In the genomic region with DNA sequence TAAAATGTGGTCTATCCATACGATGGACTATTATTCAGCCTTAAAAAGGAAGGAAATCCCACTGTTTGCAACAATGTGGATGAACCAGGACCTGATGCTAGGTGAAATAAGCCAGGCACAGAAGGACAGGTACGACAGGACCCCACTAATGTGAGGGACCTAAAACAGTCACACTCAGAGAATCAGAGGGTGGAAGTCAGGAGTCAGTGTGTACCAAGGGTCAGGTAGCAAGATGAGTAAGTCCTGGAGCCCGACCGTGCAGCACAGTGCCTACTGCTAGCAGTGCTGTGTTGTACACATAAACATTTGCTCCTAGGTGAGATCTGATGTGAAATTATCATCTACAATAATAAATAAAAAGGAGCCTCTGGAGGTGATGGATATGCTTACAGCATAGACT, we compare ENCODE assay signal across 1 cellular context.
TF ChIP-seq lines count a peak whose summit lies in the region.

No MANE protein-coding gene starts in this region.

TF ChIP-seq in GM23338, 12 proteins besides CTCF, POLR2A, EP300 and RAD21 (continued from another document):
- TF ChIP-seq, protein P1, sequence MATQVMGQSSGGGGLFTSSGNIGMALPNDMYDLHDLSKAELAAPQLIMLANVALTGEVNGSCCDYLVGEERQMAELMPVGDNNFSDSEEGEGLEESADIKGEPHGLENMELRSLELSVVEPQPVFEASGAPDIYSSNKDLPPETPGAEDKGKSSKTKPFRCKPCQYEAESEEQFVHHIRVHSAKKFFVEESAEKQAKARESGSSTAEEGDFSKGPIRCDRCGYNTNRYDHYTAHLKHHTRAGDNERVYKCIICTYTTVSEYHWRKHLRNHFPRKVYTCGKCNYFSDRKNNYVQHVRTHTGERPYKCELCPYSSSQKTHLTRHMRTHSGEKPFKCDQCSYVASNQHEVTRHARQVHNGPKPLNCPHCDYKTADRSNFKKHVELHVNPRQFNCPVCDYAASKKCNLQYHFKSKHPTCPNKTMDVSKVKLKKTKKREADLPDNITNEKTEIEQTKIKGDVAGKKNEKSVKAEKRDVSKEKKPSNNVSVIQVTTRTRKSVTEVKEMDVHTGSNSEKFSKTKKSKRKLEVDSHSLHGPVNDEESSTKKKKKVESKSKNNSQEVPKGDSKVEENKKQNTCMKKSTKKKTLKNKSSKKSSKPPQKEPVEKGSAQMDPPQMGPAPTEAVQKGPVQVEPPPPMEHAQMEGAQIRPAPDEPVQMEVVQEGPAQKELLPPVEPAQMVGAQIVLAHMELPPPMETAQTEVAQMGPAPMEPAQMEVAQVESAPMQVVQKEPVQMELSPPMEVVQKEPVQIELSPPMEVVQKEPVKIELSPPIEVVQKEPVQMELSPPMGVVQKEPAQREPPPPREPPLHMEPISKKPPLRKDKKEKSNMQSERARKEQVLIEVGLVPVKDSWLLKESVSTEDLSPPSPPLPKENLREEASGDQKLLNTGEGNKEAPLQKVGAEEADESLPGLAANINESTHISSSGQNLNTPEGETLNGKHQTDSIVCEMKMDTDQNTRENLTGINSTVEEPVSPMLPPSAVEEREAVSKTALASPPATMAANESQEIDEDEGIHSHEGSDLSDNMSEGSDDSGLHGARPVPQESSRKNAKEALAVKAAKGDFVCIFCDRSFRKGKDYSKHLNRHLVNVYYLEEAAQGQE (IDR thresholded peaks at IDR 0.05; ENCODE audit: unreplicated experiment) = no peak
- TF ChIP-seq, protein P2, sequence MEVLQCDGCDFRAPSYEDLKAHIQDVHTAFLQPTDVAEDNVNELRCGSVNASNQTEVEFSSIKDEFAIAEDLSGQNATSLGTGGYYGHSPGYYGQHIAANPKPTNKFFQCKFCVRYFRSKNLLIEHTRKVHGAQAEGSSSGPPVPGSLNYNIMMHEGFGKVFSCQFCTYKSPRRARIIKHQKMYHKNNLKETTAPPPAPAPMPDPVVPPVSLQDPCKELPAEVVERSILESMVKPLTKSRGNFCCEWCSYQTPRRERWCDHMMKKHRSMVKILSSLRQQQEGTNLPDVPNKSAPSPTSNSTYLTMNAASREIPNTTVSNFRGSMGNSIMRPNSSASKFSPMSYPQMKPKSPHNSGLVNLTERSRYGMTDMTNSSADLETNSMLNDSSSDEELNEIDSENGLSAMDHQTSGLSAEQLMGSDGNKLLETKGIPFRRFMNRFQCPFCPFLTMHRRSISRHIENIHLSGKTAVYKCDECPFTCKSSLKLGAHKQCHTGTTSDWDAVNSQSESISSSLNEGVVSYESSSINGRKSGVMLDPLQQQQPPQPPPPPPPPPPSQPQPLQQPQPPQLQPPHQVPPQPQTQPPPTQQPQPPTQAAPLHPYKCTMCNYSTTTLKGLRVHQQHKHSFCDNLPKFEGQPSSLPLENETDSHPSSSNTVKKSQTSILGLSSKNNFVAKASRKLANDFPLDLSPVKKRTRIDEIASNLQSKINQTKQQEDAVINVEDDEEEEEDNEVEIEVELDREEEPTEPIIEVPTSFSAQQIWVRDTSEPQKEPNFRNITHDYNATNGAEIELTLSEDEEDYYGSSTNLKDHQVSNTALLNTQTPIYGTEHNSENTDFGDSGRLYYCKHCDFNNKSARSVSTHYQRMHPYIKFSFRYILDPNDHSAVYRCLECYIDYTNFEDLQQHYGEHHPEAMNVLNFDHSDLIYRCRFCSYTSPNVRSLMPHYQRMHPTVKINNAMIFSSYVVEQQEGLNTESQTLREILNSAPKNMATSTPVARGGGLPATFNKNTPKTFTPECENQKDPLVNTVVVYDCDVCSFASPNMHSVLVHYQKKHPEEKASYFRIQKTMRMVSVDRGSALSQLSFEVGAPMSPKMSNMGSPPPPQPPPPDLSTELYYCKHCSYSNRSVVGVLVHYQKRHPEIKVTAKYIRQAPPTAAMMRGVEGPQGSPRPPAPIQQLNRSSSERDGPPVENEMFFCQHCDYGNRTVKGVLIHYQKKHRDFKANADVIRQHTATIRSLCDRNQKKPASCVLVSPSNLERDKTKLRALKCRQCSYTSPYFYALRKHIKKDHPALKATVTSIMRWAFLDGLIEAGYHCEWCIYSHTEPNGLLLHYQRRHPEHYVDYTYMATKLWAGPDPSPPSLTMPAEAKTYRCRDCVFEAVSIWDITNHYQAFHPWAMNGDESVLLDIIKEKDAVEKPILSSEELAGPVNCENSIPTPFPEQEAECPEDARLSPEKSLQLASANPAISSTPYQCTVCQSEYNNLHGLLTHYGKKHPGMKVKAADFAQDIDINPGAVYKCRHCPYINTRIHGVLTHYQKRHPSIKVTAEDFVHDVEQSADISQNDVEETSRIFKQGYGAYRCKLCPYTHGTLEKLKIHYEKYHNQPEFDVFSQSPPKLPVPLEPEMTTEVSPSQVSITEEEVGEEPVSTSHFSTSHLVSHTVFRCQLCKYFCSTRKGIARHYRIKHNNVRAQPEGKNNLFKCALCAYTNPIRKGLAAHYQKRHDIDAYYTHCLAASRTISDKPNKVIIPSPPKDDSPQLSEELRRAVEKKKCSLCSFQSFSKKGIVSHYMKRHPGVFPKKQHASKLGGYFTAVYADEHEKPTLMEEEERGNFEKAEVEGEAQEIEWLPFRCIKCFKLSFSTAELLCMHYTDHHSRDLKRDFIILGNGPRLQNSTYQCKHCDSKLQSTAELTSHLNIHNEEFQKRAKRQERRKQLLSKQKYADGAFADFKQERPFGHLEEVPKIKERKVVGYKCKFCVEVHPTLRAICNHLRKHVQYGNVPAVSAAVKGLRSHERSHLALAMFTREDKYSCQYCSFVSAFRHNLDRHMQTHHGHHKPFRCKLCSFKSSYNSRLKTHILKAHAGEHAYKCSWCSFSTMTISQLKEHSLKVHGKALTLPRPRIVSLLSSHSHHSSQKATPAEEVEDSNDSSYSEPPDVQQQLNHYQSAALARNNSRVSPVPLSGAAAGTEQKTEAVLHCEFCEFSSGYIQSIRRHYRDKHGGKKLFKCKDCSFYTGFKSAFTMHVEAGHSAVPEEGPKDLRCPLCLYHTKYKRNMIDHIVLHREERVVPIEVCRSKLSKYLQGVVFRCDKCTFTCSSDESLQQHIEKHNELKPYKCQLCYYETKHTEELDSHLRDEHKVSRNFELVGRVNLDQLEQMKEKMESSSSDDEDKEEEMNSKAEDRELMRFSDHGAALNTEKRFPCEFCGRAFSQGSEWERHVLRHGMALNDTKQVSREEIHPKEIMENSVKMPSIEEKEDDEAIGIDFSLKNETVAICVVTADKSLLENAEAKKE (CRISPR knock-in tag; IDR thresholded peaks at IDR 0.05) = no peak
- TF ChIP-seq ZNF331 (CRISPR knock-in tag; IDR thresholded peaks at IDR 0.05; ENCODE audit: low read depth) = no peak
- no peak for TF ChIP-seq POLR2AphosphoS5 (IDR thresholded peaks at IDR 0.05; ENCODE audit: low read depth)
